ENCODE assay signal across 24 cellular contexts in genomic region chr13:101140936-101141335, GRCh38.
"Had no signal": no experiment of that assay in that cellular context is flagged by ENCODE, and none has a peak within 500 bp of the region (broad histone marks: within the 10 kb centered on the region; RNA-seq: fewer than 3 reads in every experiment).

No MANE protein-coding gene starts in this region.

- ATAC-seq: left colon; left lung; lower lobe of right lung; naive thymus-derived CD8-positive, alpha-beta T cell; pancreas; sciatic nerve; stimulated activated effector memory CD8-positive, alpha-beta T cell treated with anti-CD3 and anti-CD28 coated beads, Interleukin-12 subunit alpha, Interleukin-12 subunit beta, amount 100 ng/mL, for 72 hours; upper lobe of right lung had no signal

- H3K4me3 Mint-ChIP-seq: naive thymus-derived CD8-positive, alpha-beta T cell; nephron; neural crest cell; stimulated activated effector memory CD8-positive, alpha-beta T cell treated with anti-CD3 and anti-CD28 coated beads, Interleukin-12 subunit alpha, Interleukin-12 subunit beta, amount 100 ng/mL, for 72 hours; stimulated activated naive CD8-positive, alpha-beta T cell treated with anti-CD3 and anti-CD28 coated beads, Interleukin-15, Interleukin-2, amounts not matched to agents 100 ng/mL and 50 ng/mL, for 24 hours had no signal

- H3K9me3 Mint-ChIP-seq: neural crest cell; stimulated activated effector memory CD8-positive, alpha-beta T cell treated with anti-CD3 and anti-CD28 coated beads, Interleukin-12 subunit alpha, Interleukin-12 subunit beta, amount 100 ng/mL, for 72 hours; stimulated activated naive CD8-positive, alpha-beta T cell treated with anti-CD3 and anti-CD28 coated beads, Interleukin-15, Interleukin-2, amounts not matched to agents 100 ng/mL and 50 ng/mL, for 24 hours had no signal

- DNase-seq: hippocampal formation; kidney glomerular epithelial cell; left colon; left lung; lower lobe of right lung; mammary epithelial cell; mesenchymal stem cell; naive thymus-derived CD8-positive, alpha-beta T cell; nucleus accumbens; pancreas; posterior cingulate gyrus; retina; right cardiac atrium; spleen; stimulated activated CD4-positive, alpha-beta T cell treated with anti-CD3 and anti-CD28 coated beads, Interleukin-4, amount 100 ng/mL, for 24 hours; stimulated activated naive CD4-positive, alpha-beta T cell; tibial artery; trophoblast cell; upper lobe of right lung had no signal

- H3K4me1 Mint-ChIP-seq: naive thymus-derived CD8-positive, alpha-beta T cell; nephron; stimulated activated effector memory CD8-positive, alpha-beta T cell treated with anti-CD3 and anti-CD28 coated beads, Interleukin-12 subunit alpha, Interleukin-12 subunit beta, amount 100 ng/mL, for 72 hours had no signal

- H3K27ac Mint-ChIP-seq: nephron; stimulated activated effector memory CD8-positive, alpha-beta T cell treated with anti-CD3 and anti-CD28 coated beads, Interleukin-12 subunit alpha, Interleukin-12 subunit beta, amount 100 ng/mL, for 72 hours; stimulated activated naive CD8-positive, alpha-beta T cell treated with anti-CD3 and anti-CD28 coated beads, Interleukin-15, Interleukin-2, amounts not matched to agents 100 ng/mL and 50 ng/mL, for 24 hours had no signal

- H3K36me3 Mint-ChIP-seq: naive thymus-derived CD8-positive, alpha-beta T cell; stimulated activated effector memory CD8-positive, alpha-beta T cell treated with anti-CD3 and anti-CD28 coated beads, Interleukin-12 subunit alpha, Interleukin-12 subunit beta, amount 100 ng/mL, for 72 hours had no signal
